ENCODE assay signal across 8 cellular contexts in the genomic region with DNA sequence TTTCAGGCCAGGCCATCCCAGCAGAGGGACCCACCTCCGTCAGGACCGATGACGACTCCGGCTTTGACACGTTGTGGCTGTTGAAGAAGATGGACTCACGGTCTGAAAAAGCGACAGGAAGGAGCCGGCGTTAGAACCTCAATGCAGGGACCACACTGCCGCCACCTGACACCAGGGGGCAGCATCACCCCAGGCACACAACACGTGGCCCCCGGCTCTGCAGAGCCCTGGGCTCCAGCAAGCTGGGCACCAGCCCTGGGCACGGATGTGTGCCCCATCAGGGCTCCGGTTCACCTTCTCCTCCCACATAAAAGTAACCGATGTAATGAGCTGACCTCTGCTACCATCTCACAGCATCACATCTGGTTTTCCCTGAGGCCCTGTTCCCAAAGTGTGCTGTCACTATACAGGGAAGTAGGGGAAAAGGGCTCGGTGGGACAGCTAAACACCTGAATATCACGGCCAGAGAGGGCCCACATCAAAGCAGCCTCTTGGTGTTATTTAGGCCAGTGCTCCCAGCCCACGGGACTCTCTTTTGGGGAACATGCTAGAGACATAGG.
A peak's percentile ranks its signal among the peaks of the same experiment; 100 is the strongest.
DNase-seq lines count a peak whose midpoint lies in the region; ATAC-seq and TF ChIP-seq lines count a peak whose summit lies in the region.

No MANE protein-coding gene starts in this region.

- peak; percentile 66 for ATAC-seq in HG02588 (IDR thresholded peaks at IDR 0.05; ENCODE audit: unreplicated experiment)
- no peak for ATAC-seq in HG03139 (IDR thresholded peaks at IDR 0.05; ENCODE audit: unreplicated experiment)

- in situ Hi-C loops in brain microvascular endothelial cell (cut with HindIII; ENCODE audit: low pct_ligation_motif_present, low sequenced_read_pairs), result no loop called here

- H3K36me3 ChIP-seq in brain microvascular endothelial cell (replicated peaks), result no peaks in the 10 kb centered on the region

- peak; percentile 95 for TF ChIP-seq CTCF in VCaP (conservative IDR thresholded peaks at IDR 0.05)
- TF ChIP-seq CTCF in brain microvascular endothelial cell (IDR thresholded peaks at IDR 0.05; ENCODE audit: low read depth, low read length, missing control alignments), result peak; percentile 97

- no peak overlapping the region; the same call in 1 of the 2 replicates for H3K27ac ChIP-seq in VCaP
- H3K27ac ChIP-seq in brain microvascular endothelial cell, result no peak overlapping the region

- H3K4me3 ChIP-seq in brain microvascular endothelial cell (ENCODE audit: low read depth, low read length), result no peak overlapping the region

- no peaks in the 10 kb centered on the region for H3K27me3 ChIP-seq in brain microvascular endothelial cell (replicated peaks)

- DNase-seq in GM04504 (ENCODE audit: low read depth), result peak; percentile 21
- peak; percentile 82 for DNase-seq in NCI-H1694 treated with DMSO at 0.1 percent for 48 hours (lab: John Stamatoyannopoulos, UW)
- peak; percentile 60 for DNase-seq in brain microvascular endothelial cell
- DNase-seq in iPS-NIHi11 (ENCODE audit: low spot score), result peak; percentile 96
- peak; percentile 59 to 76 for DNase-seq in stimulated activated CD4-positive, alpha-beta T cell treated with anti-CD3 and anti-CD28 coated beads, Interleukin-15, amount 100 ng/mL, for 1 hour (ENCODE audit: low read depth in 1 of 2, low spot score in 1 of 2)

Comparison
In these comparisons a context has a peak if more than half of its experiments do, and no peak if none do; other contexts are left out.
1. DNase-seq: peak in every context shown above with its lines; median percentile 96 in iPS-NIHi11; 82 in NCI-H1694 treated with DMSO at 0.1 percent for 48 hours; 68 in stimulated activated CD4-positive, alpha-beta T cell treated with anti-CD3 and anti-CD28 coated beads, Interleukin-15, amount 100 ng/mL, for 1 hour; 60 in brain microvascular endothelial cell; 21 in GM04504.